17 cellular contexts compared by ENCODE assay signal in the genomic region with DNA sequence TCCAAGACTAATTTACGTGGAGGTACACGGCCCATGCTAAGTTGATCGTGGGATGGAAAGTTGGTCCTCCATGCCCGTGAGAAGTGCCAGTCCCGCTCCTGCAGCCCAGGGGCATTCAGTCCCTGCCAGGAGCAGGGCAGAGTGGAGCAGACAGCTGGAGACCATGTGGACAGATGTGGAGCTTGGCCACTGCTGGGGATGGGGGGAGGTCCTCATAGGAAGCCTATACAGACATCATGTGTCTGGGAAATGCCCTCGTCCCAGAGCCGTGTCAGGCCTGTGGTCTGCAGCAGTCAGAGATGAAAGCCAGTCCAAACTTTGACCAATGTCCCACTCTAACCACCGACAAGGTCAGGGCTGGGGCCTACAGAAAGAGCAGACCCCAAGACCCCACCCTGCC.
"Had no signal": no experiment of that assay in that cellular context is flagged by ENCODE, and none has a peak within 500 bp of the region (broad histone marks: within the 10 kb centered on the region; RNA-seq: fewer than 3 reads in every experiment).

No MANE protein-coding gene starts in this region.

- H3K4me1 Mint-ChIP-seq: memory B cell, nephron had no signal

- H3K9me3 ChIP-seq: vagina had no signal

- H3K36me3 ChIP-seq: gastroesophageal sphincter, heart right ventricle, left lung, stomach, thoracic aorta, vagina had no signal

- H3K27me3 Mint-ChIP-seq: activated CD8-positive, alpha-beta T cell treated with anti-CD3 and anti-CD28 coated beads for 36 hours; memory B cell had no signal

- FAIRE-seq: endometrium had no signal

- H3K27me3 ChIP-seq: vagina had no signal

- H3K4me3 Mint-ChIP-seq: activated CD8-positive, alpha-beta T cell treated with anti-CD3 and anti-CD28 coated beads for 36 hours; memory B cell; nephron had no signal

- H3K27ac Mint-ChIP-seq: activated CD8-positive, alpha-beta T cell treated with anti-CD3 and anti-CD28 coated beads for 36 hours; memory B cell; nephron had no signal

- H3K27ac ChIP-seq: dorsolateral prefrontal cortex, gastroesophageal sphincter, heart right ventricle, left lung, psoas muscle, SK-N-MC, stomach, thoracic aorta, vagina had no signal

- H3K4me3 ChIP-seq: dorsolateral prefrontal cortex, gastroesophageal sphincter, heart right ventricle, left lung, psoas muscle, SK-N-MC, stomach, thoracic aorta, vagina had no signal

- DNase-seq: activated CD8-positive, alpha-beta T cell treated with anti-CD3 and anti-CD28 coated beads for 36 hours; activated naive CD4-positive, alpha-beta T cell treated with anti-CD3 and anti-CD28 coated beads, Interleukin-2, amount 50 U/mL, for 16 hours; heart right ventricle; left lung; occipital lobe; stimulated activated CD4-positive, alpha-beta T cell treated with anti-CD3 and anti-CD28 coated beads, Interleukin-1b, Interleukin-23, amount 100 ng/mL, for 48 hours had no signal

- H3K4me1 ChIP-seq: gastroesophageal sphincter, heart right ventricle, left lung, psoas muscle, stomach, vagina had no signal

- ATAC-seq: activated CD8-positive, alpha-beta T cell treated with anti-CD3 and anti-CD28 coated beads for 36 hours; gastroesophageal sphincter; left lung; psoas muscle; sciatic nerve had no signal
